22 cellular contexts compared by ENCODE assay signal in the genomic region with DNA sequence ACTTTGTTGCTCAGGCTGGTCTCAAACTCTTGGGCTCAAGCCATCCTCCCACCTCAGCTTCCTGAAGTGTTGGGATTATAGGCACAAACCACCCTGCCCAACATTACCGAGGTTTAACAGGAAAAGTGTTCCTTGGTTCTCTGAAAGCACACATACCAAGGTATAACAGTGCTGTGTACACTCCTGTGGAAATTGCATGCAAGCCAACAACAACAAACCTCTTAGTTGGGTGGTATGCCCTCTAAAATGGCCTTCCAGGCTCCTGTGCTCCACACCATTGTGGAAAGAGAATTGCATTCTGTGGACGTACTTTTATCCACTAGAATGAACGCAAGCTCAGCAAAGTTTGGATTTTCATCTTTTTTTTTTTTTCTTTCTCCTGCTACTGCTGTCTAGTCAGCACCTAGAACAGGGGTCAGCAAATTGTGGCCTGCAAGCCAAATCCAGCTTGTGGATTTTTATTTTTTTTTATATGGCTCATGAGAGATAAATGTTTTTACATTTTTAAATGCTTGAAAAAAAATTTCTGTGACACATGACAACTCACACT.
"Had no signal": no experiment of that assay in that cellular context is flagged by ENCODE, and none has a peak within 500 bp of the region (broad histone marks: within the 10 kb centered on the region; RNA-seq: fewer than 3 reads in every experiment).

No MANE protein-coding gene starts in this region.

- H3K4me3 Mint-ChIP-seq: memory B cell; natural killer cell treated with Interleukin-12 subunit alpha and Interleukin-12 subunit beta and Interleukin-15 and Interleukin-18, amount 100 ng/mL, for 72 hours; type B pancreatic cell had no signal

- H3K36me3 Mint-ChIP-seq: natural killer cell treated with Interleukin-12 subunit alpha and Interleukin-12 subunit beta and Interleukin-15 and Interleukin-18, amount 100 ng/mL, for 72 hours had no signal

- H3K4me2 ChIP-seq: hepatocyte, smooth muscle cell had no signal

- H3K27ac Mint-ChIP-seq: memory B cell; natural killer cell treated with Interleukin-12 subunit alpha and Interleukin-12 subunit beta and Interleukin-15 and Interleukin-18, amount 100 ng/mL, for 72 hours; progenitor cell of endocrine pancreas; type B pancreatic cell had no signal

- H3K27me3 Mint-ChIP-seq: memory B cell; natural killer cell treated with Interleukin-12 subunit alpha and Interleukin-12 subunit beta and Interleukin-15 and Interleukin-18, amount 100 ng/mL, for 72 hours; progenitor cell of endocrine pancreas; type B pancreatic cell had no signal

- H3K27me3 ChIP-seq: foreskin keratinocyte, hepatocyte, pancreas had no signal

- H3K36me3 ChIP-seq: pancreas had no signal

- H3K27ac ChIP-seq: foreskin keratinocyte, hepatocyte, left ventricle myocardium inferior, lower lobe of right lung, pancreas had no signal

- H3K4me1 ChIP-seq: foreskin keratinocyte, left ventricle myocardium inferior, lower lobe of right lung, pancreas had no signal

- H2AFZ ChIP-seq: hepatocyte had no signal

- ATAC-seq: foreskin keratinocyte; left cardiac atrium; lower lobe of right lung; natural killer cell treated with Interleukin-12 subunit alpha and Interleukin-12 subunit beta and Interleukin-15 and Interleukin-18, amount 100 ng/mL, for 72 hours; pancreas; right cardiac atrium had no signal

- H3K4me3 ChIP-seq: hepatocyte, left ventricle myocardium inferior, lower lobe of right lung, pancreas, smooth muscle cell had no signal

- H3K9me3 Mint-ChIP-seq: memory B cell; natural killer cell treated with Interleukin-12 subunit alpha and Interleukin-12 subunit beta and Interleukin-15 and Interleukin-18, amount 100 ng/mL, for 72 hours; type B pancreatic cell had no signal

- H3K4me1 Mint-ChIP-seq: memory B cell had no signal

- DNase-seq: dermis blood vessel endothelial cell; erythroblast; foreskin keratinocyte; head of caudate nucleus; kidney; left cardiac atrium; left ventricle myocardium inferior; lower lobe of right lung; midbrain; occipital lobe; pancreas; right cardiac atrium; stimulated activated CD4-positive, alpha-beta T cell treated with anti-CD3 and anti-CD28 coated beads, Interleukin-2, amount 100 ng/mL, for 48 hours; stimulated activated naive CD4-positive, alpha-beta T cell treated with Interleukin-2 at 50 U/mL for 16 hours had no signal

- H3K9me3 ChIP-seq: left ventricle myocardium inferior, lower lobe of right lung, pancreas had no signal

- FAIRE-seq: endothelial cell of umbilical vein, kidney, pancreas, urothelium cell line had no signal

- H3K79me2 ChIP-seq: hepatocyte had no signal
